7 cellular contexts compared by ENCODE assay signal in the genomic region with DNA sequence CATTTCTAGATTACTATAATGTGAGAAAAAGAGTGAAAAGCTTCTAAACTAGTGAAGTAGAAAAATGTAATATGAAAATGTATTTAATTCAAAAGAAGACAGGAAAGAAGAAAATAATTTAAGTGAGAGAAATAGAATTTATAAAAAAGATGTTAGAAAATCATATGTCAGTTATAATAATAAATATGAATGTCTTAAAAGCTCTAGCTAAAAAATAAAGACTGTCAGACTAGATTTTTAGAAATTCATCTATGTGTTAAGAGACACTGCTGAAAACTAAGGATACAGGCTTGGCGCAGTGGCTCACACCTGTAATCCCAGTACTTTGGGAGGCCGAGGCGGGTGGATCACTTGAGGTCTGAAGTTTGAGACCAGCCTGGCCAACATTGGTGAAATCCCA.
"Had no signal": no experiment of that assay in that cellular context is flagged by ENCODE, and none has a peak within 500 bp of the region (broad histone marks: within the 10 kb centered on the region; RNA-seq: fewer than 3 reads in every experiment).

No MANE protein-coding gene starts in this region.

- DNase-seq: IMR-90, KBM-7, KG1 had no signal

- ATAC-seq: HepG2 had no signal

- H3K27ac ChIP-seq: HL-60 had no signal

- FAIRE-seq: HepG2, HTR-8/SVneo had no signal

- H3K36me3 Mint-ChIP-seq: IgD-negative memory B cell had no signal

- H3K27ac Mint-ChIP-seq: IgD-negative memory B cell had no signal

- H3K4me3 Mint-ChIP-seq: IgD-negative memory B cell had no signal
